In the genomic region with DNA sequence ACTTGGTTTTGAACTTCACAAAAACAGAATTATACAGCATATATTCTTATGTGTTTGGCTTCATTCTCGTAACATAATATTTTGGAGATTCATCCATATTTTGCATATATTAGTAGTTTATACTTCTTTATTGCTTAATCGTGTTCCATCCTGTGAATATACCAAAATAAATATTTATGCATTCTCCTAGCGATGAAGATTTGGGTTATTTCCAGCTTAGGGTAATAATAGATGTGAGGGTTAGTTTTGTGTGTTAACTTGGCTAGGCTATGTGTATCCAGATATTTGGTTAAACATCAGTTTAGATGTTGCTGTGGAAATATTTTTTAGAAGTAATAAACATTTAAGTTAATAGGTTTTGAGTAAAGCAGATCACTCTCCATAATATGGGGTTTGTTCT, we compare ENCODE assay signal across 23 cellular contexts. TPM values are rescaled to one million over a fixed set of nuclear protein-coding genes. Genes with fewer than 3 reads are reported as not detected.
DNase-seq lines count a peak whose midpoint lies in the region; ATAC-seq, FAIRE-seq and TF ChIP-seq lines count a peak whose summit lies in the region.
"Had no signal": no experiment of that assay in that cellular context is flagged by ENCODE, and none has a peak within 500 bp of the region (broad histone marks: within the 10 kb centered on the region; RNA-seq: fewer than 3 reads in every experiment).

No MANE protein-coding gene starts in this region.

- FAIRE-seq in islet of Langerhans (lab: Jason Lieb, UNC) = peak; percentile 93

- ATAC-seq in right cardiac atrium = no peak
- ATAC-seq in CD8-positive, alpha-beta T cell = no peak
- no peak for ATAC-seq in activated T-cell treated with anti-CD3 and anti-CD28 coated beads, Interleukin-2, amount 50 U/mL, for 72 hours (replicated peaks in 1 of 2)
- ATAC-seq: HCT116, T-helper 17 cell had no signal

- H3K4me1 Mint-ChIP-seq in CD8-positive, alpha-beta T cell (ENCODE audit: low read depth) = no peaks in the 10 kb centered on the region
- no peaks in the 10 kb centered on the region for H3K4me1 Mint-ChIP-seq in activated T-cell treated with anti-CD3 and anti-CD28 coated beads, Interleukin-2, amount 50 U/mL, for 72 hours (ENCODE audit: low read depth)
- H3K4me1 Mint-ChIP-seq: activated CD4-positive, alpha-beta memory T cell treated with anti-CD3 and anti-CD28 coated beads, Interleukin-2, amount 10 ng/mL, durations not matched to agents 7 days and 5 days had no signal

- H3K4me3 ChIP-seq in right cardiac atrium (ENCODE audit: low read length) = no peak overlapping the region
- H3K4me3 ChIP-seq in rectal smooth muscle tissue (ENCODE audit: low read length) = no peak overlapping the region
- no peak overlapping the region for H3K4me3 ChIP-seq in uterus
- H3K4me3 ChIP-seq in CD8-positive, alpha-beta T cell (ENCODE audit: low read depth, low read length) = no peak overlapping the region

- WGBS in right cardiac atrium = 48% methylated on average over 3 of the region's 3 CpGs

- no peak overlapping the region for H3K9ac ChIP-seq in rectal smooth muscle tissue (ENCODE audit: low read length)

- CTCF ChIA-PET in CD8-positive, alpha-beta T cell (lab: Charles Lee) = no interaction called here

- no peak overlapping the region for H3K4me3 Mint-ChIP-seq in CD8-positive, alpha-beta T cell
- no peak overlapping the region for H3K4me3 Mint-ChIP-seq in activated T-cell treated with anti-CD3 and anti-CD28 coated beads, Interleukin-2, amount 50 U/mL, for 72 hours
- H3K4me3 Mint-ChIP-seq: activated CD4-positive, alpha-beta memory T cell treated with anti-CD3 and anti-CD28 coated beads, Interleukin-2, amount 10 ng/mL, durations not matched to agents 7 days and 5 days; activated naive CD4-positive, alpha-beta T cell treated with anti-CD3 and anti-CD28 coated beads for 36 hours; CD14-positive monocyte; T-helper 17 cell had no signal

- H3K9me3 ChIP-seq in right cardiac atrium (ENCODE audit: control insufficient read depth, low read length) = no peaks in the 10 kb centered on the region
- H3K9me3 ChIP-seq in uterus = no peaks in the 10 kb centered on the region
- H3K9me3 ChIP-seq in CD8-positive, alpha-beta T cell (ENCODE audit: low read length) = no peaks in the 10 kb centered on the region

- H3K36me3 ChIP-seq in rectal smooth muscle tissue (ENCODE audit: control insufficient read depth, insufficient read depth, low read length) (no peaks in the 10 kb centered on the region), uterus (no peaks in the 10 kb centered on the region)
- no peaks in the 10 kb centered on the region for H3K36me3 ChIP-seq in CD8-positive, alpha-beta T cell (ENCODE audit: insufficient read depth, low read length)

- DNase-seq in right cardiac atrium = no peak
- DNase-seq in cardiac septum (ENCODE audit: low spot score) = no peak
- DNase-seq in uterus = no peak
- DNase-seq in CD8-positive, alpha-beta T cell = no peak
- no peak for DNase-seq in dedifferentiated amniotic fluid mesenchymal stem cell (ENCODE audit: extremely low spot score)
- DNase-seq in activated T-cell treated with anti-CD3 and anti-CD28 coated beads, Interleukin-2, amount 50 U/mL, for 72 hours = no peak
- DNase-seq: activated CD4-positive, alpha-beta memory T cell treated with anti-CD3 and anti-CD28 coated beads, Interleukin-2, amount 10 ng/mL, durations not matched to agents 7 days and 5 days; activated naive CD4-positive, alpha-beta T cell treated with anti-CD3 and anti-CD28 coated beads for 36 hours; activated T-cell treated with anti-CD3 and anti-CD28 coated beads, Interleukin-2, amount 50 U/mL, for 1 hour; cortex of kidney; foreskin melanocyte; GDM1; NCI-H1436 treated with DMSO at 0.1 percent for 48 hours; NCI-H2171; NCI-H748 treated with DMSO at 0.1 percent for 48 hours; nucleus accumbens; stimulated activated naive CD4-positive, alpha-beta T cell; T-helper 17 cell had no signal

- intact Hi-C loops in right cardiac atrium (cut with DNase I) (loop anchor here in 3 of 4 donors (5.0 kb wide), 3 partner anchors 45 to 135 kb away; a partner anchor contains a TSS), cardiac septum (cut with DNase I) (no loop called here), uterus (cut with DNase I; ENCODE audit: low total_unique reads) (no loop called here)
- intact Hi-C loops in CD8-positive, alpha-beta T cell (cut with DNase I, micrococcal nuclease) = no loop called here

- no peak for TF ChIP-seq CTCF in uterus (IDR thresholded peaks at IDR 0.05)
- TF ChIP-seq CTCF in CD8-positive, alpha-beta T cell (IDR thresholded peaks at IDR 0.05) = no peak

- peaks cover 5% of the 10 kb centered on the region for H3K27me3 Mint-ChIP-seq in CD8-positive, alpha-beta T cell (ENCODE audit: low read depth)
- H3K27me3 Mint-ChIP-seq in activated T-cell treated with anti-CD3 and anti-CD28 coated beads, Interleukin-2, amount 50 U/mL, for 72 hours (ENCODE audit: low read depth) = peaks cover 12% of the 10 kb centered on the region

- peak overlapping the region; percentile 74 for H3K27ac ChIP-seq in right cardiac atrium (ENCODE audit: low read length)
- peak overlapping the region; percentile 80 for H3K27ac ChIP-seq in rectal smooth muscle tissue (ENCODE audit: low read depth, low read length)
- H3K27ac ChIP-seq in uterus = peak overlapping the region; percentile 91 to 97
- no peak overlapping the region for H3K27ac ChIP-seq in CD8-positive, alpha-beta T cell (ENCODE audit: low read depth, low read length)

- no peak for TF ChIP-seq POLR2A in uterus (IDR thresholded peaks at IDR 0.05)

- POLR2A ChIA-PET in CD8-positive, alpha-beta T cell (lab: Charles Lee) = no interaction called here

- H3K27ac Mint-ChIP-seq in CD8-positive, alpha-beta T cell = no peak overlapping the region
- H3K27ac Mint-ChIP-seq in activated T-cell treated with anti-CD3 and anti-CD28 coated beads, Interleukin-2, amount 50 U/mL, for 72 hours = no peak overlapping the region
- H3K27ac Mint-ChIP-seq: activated CD4-positive, alpha-beta memory T cell treated with anti-CD3 and anti-CD28 coated beads, Interleukin-2, amount 10 ng/mL, durations not matched to agents 7 days and 5 days; activated naive CD4-positive, alpha-beta T cell treated with anti-CD3 and anti-CD28 coated beads for 36 hours; CD14-positive monocyte; T-helper 17 cell had no signal

- H3K27me3 ChIP-seq in right cardiac atrium (ENCODE audit: control insufficient read depth, insufficient read depth) (no peaks in the 10 kb centered on the region), rectal smooth muscle tissue (ENCODE audit: control insufficient read depth, insufficient read depth, low read length) (no peaks in the 10 kb centered on the region), uterus (no peaks in the 10 kb centered on the region)
- peaks cover 9% of the 10 kb centered on the region for H3K27me3 ChIP-seq in CD8-positive, alpha-beta T cell (ENCODE audit: insufficient read depth, low read length)

- H3K9me3 Mint-ChIP-seq in CD8-positive, alpha-beta T cell = no peaks in the 10 kb centered on the region
- no peaks in the 10 kb centered on the region for H3K9me3 Mint-ChIP-seq in activated T-cell treated with anti-CD3 and anti-CD28 coated beads, Interleukin-2, amount 50 U/mL, for 72 hours
- H3K9me3 Mint-ChIP-seq: activated CD4-positive, alpha-beta memory T cell treated with anti-CD3 and anti-CD28 coated beads, Interleukin-2, amount 10 ng/mL, durations not matched to agents 7 days and 5 days; activated naive CD4-positive, alpha-beta T cell treated with anti-CD3 and anti-CD28 coated beads for 36 hours had no signal

- peaks cover 10% of the 10 kb centered on the region for H3K4me1 ChIP-seq in right cardiac atrium (ENCODE audit: control insufficient read depth, insufficient read depth, low read length)
- peaks cover 43% of the 10 kb centered on the region for H3K4me1 ChIP-seq in rectal smooth muscle tissue (ENCODE audit: control insufficient read depth, insufficient read depth, low read length)
- H3K4me1 ChIP-seq in uterus = peaks cover 9 to 18% of the 10 kb centered on the region in 2 donors
- no peaks in the 10 kb centered on the region for H3K4me1 ChIP-seq in CD8-positive, alpha-beta T cell (ENCODE audit: insufficient read depth, low read length)

- H3K36me3 Mint-ChIP-seq in CD8-positive, alpha-beta T cell = no peaks in the 10 kb centered on the region
- H3K36me3 Mint-ChIP-seq in activated T-cell treated with anti-CD3 and anti-CD28 coated beads, Interleukin-2, amount 50 U/mL, for 72 hours (ENCODE audit: insufficient read depth in 2 of 2) = no peaks in the 10 kb centered on the region
- H3K36me3 Mint-ChIP-seq: CD14-positive monocyte had no signal

RNA-seq across cellular contexts. Expression of a gene that starts 49.0 kb away (rescaled TPM):
- total RNA-seq in right cardiac atrium (100 to 1,000 TPM in 2 of 4 donors, 10 to 100 TPM in 2; 53.0 to 842 (median 103) TPM), cardiac septum (49.0 TPM), uterus (100 to 1,000 TPM in 3 of 4 donors, 10 to 100 TPM in 1; 12.0 to 509 (median 177) TPM)
- polyA plus RNA-seq in right cardiac atrium = 133 TPM
- total RNA-seq in CD8-positive, alpha-beta T cell = not detected
- total RNA-seq in activated T-cell treated with anti-CD3 and anti-CD28 coated beads, Interleukin-2, amount 50 U/mL, for 72 hours = not detected
- total RNA-seq: activated CD4-positive, alpha-beta memory T cell treated with anti-CD3 and anti-CD28 coated beads, Interleukin-2, amount 10 ng/mL, durations not matched to agents 7 days and 5 days; activated naive CD4-positive, alpha-beta T cell treated with anti-CD3 and anti-CD28 coated beads for 36 hours; OCI-LY7 had no signal

Comparison
In these comparisons a context has a peak if more than half of its experiments do, and no peak if none do; other contexts are left out.
1. intact Hi-C loops: an anchor here in right cardiac atrium (5.0 kb wide); none called in cardiac septum, uterus and CD8-positive, alpha-beta T cell.
2. RNA of a gene that starts 49.0 kb away (total RNA-seq): 12.0 to 509 TPM in uterus, 53.0 to 842 TPM in right cardiac atrium and 49.0 TPM in cardiac septum (single experiment); not detected in CD8-positive, alpha-beta T cell and not detected in activated T-cell treated with anti-CD3 and anti-CD28 coated beads, Interleukin-2, amount 50 U/mL, for 72 hours; every median in the first group is over 10 times any median in the second.